In the genomic region with DNA sequence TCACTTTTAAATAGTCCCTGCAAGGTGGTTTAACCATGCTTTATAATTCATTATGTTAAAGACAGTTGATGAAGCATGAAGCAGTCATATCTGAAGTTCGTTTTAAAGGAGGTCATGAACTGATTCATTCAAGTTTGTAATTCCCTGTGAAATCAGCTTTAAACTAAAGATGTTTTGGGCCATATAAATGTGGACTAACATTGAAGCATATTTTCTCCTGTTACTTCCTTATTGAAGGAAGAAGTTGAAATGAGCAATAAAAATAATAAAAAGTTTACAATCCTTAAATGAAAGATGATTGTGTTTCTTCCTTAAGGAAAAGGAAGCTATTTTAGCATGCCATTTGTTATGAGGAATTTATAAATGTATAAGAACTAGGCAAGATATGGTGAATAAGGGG, we compare ENCODE assay signal across 19 cellular contexts. TPM values are rescaled to one million over a fixed set of nuclear protein-coding genes. Genes with fewer than 3 reads are reported as not detected.
"Had no signal": no experiment of that assay in that cellular context is flagged by ENCODE, and none has a peak within 500 bp of the region (broad histone marks: within the 10 kb centered on the region; RNA-seq: fewer than 3 reads in every experiment).

No MANE protein-coding gene starts in this region.

- H3K27ac ChIP-seq: foreskin keratinocyte, right atrium auricular region, sigmoid colon, skin epidermis, stomach, thoracic aorta had no signal

- FAIRE-seq: islet of Langerhans had no signal

- H3K36me3 Mint-ChIP-seq: natural killer cell had no signal

- H3K9me3 ChIP-seq: right atrium auricular region, sigmoid colon, thoracic aorta had no signal

- H3K27me3 ChIP-seq: foreskin keratinocyte, right atrium auricular region, sigmoid colon, stomach had no signal

- ATAC-seq: foreskin keratinocyte, left lobe of liver, natural killer cell had no signal

- H3K4me3 Mint-ChIP-seq: natural killer cell, neural crest cell had no signal

- DNase-seq: dermis blood vessel endothelial cell; erythroblast; foreskin keratinocyte; kidney glomerular epithelial cell; mammary epithelial cell; natural killer cell; sigmoid colon; stimulated activated CD4-positive, alpha-beta T cell treated with anti-CD3 and anti-CD28 coated beads, Interleukin-12 subunit alpha, Interleukin-12 subunit beta, amount 100 ng/mL, for 4 hours; stimulated activated naive CD4-positive, alpha-beta T cell; stomach; substantia nigra; trophoblast cell had no signal

- H3K27ac Mint-ChIP-seq: natural killer cell had no signal

- H3K4me1 Mint-ChIP-seq: natural killer cell had no signal

- H3K4me1 ChIP-seq: foreskin keratinocyte, right atrium auricular region, sigmoid colon, stomach had no signal

- H3K4me3 ChIP-seq: right atrium auricular region, sigmoid colon, skin epidermis, stomach, thoracic aorta had no signal

- H3K36me3 ChIP-seq: right atrium auricular region, sigmoid colon, stomach, thoracic aorta had no signal

RNA-seq across cellular contexts. Expression of gene B3GALT1, which starts 41.5 kb away (rescaled TPM):
- total RNA-seq: dermis blood vessel endothelial cell, foreskin keratinocyte, mammary epithelial cell, mononuclear cell had no signal
- polyA plus RNA-seq: foreskin keratinocyte had no signal
